Comparison of ENCODE assay signal across 19 cellular contexts in the genomic region with DNA sequence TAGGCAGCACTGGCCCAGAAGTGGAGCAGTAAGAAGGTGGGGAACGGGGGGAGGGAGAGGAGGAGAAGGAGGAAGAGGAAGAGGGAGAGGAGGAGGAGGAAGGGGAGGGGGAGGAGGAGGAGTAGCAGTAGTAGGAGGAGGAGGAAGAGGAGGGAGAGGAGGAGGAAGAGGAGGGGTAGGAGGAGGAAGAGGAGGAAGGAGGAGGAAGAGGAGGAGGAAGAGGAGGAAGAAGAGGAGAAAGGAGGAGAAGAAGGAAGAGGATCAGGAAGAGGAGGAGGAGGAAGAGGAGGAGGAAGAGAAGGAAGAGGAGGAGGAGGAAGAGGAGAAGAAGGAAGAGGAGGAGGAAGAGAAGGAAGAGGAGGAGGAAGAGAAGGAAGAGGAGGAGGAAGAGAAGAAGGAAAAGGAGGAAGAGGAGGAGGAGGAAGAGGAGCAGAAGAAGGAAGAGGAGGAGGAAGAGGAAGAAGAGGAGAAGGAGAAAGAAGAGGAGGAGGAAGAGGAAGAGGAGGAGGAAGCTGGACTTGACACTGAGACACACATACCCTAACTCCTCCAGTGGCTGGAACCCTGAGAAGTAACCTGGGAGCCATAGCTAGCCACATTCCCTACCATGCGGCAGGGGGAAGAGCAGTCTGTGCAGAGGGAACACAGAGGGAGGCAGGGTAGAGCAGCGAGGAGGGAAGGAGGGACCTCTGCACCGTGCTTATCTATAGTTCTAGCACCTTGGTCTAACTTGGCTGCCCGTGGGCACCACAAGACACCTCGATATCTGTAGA. TPM values are rescaled to one million over a fixed set of nuclear protein-coding genes. Genes with fewer than 3 reads are reported as not detected.
DNase-seq lines count a peak whose midpoint lies in the region; ATAC-seq, FAIRE-seq and TF ChIP-seq lines count a peak whose summit lies in the region.
"Had no signal": no experiment of that assay in that cellular context is flagged by ENCODE, and none has a peak within 500 bp of the region (broad histone marks: within the 10 kb centered on the region; RNA-seq: fewer than 3 reads in every experiment).

No MANE protein-coding gene starts in this region.

- no peak for TF ChIP-seq POLR2A in adrenal gland (IDR thresholded peaks at IDR 0.05)

- ATAC-seq in right cardiac atrium (no peak), T-helper 17 cell (no peak)
- ATAC-seq in stimulated activated memory B cell treated with anti-CD40 and anti-IgM and Interleukin-4, amounts not matched to agents 10 μg/mL and 1 μg/mL and 100 μg/mL, for 72 hours = no peak

- no peaks in the 10 kb centered on the region for H3K36me3 Mint-ChIP-seq in T-helper 17 cell (ENCODE audit: low read depth)
- peaks cover 7% of the 10 kb centered on the region for H3K36me3 Mint-ChIP-seq in stimulated activated memory B cell treated with anti-CD40 and anti-IgM and Interleukin-4, amounts not matched to agents 10 μg/mL and 1 μg/mL and 100 μg/mL, for 72 hours

- DNase-seq in cardiac muscle cell (ENCODE audit: low read depth in 1 of 2, low spot score in 1 of 2) = no peak
- DNase-seq in right cardiac atrium = no peak
- DNase-seq in T-helper 17 cell = no peak
- DNase-seq in bronchial epithelial cell (ENCODE audit: low read depth) = no peak
- DNase-seq in NCI-H2081 treated with DMSO at 0.1 percent for 48 hours (lab: John Stamatoyannopoulos, UW) = no peak
- no peak for DNase-seq in adrenal gland
- DNase-seq in UCSD-AML1 (lab: John Stamatoyannopoulos, UW; ENCODE audit: unreplicated experiment) = no peak
- DNase-seq: C1 segment of cervical spinal cord, HFFc6, Karpas-422, NCI-H1436, NCI-H2029, NCI-H2171, NCI-H526 treated with DMSO at 0.1 percent for 48 hours, SHP77 had no signal

- H3K4me3 ChIP-seq in cardiac muscle cell (no peak overlapping the region), right cardiac atrium (ENCODE audit: low read length) (no peak overlapping the region), bronchial epithelial cell (ENCODE audit: low read depth, low read length) (no peak overlapping the region), adrenal gland (no peak overlapping the region)
- H3K4me3 ChIP-seq: SK-N-MC had no signal

- TF ChIP-seq CTCF in cardiac muscle cell (IDR thresholded peaks at IDR 0.05; ENCODE audit: low read depth, low read length) = no peak
- TF ChIP-seq CTCF in bronchial epithelial cell (IDR thresholded peaks at IDR 0.05; ENCODE audit: insufficient read depth, low read length, severe bottlenecking) = no peak
- no peak for TF ChIP-seq CTCF in adrenal gland (IDR thresholded peaks at IDR 0.05)

- H3K9me3 Mint-ChIP-seq in stimulated activated memory B cell treated with anti-CD40 and anti-IgM and Interleukin-4, amounts not matched to agents 10 μg/mL and 1 μg/mL and 100 μg/mL, for 72 hours = no peaks in the 10 kb centered on the region
- H3K9me3 Mint-ChIP-seq: HFFc6 had no signal

- H3K27ac Mint-ChIP-seq in T-helper 17 cell = peak overlapping the region; percentile 27
- no peak overlapping the region for H3K27ac Mint-ChIP-seq in stimulated activated memory B cell treated with anti-CD40 and anti-IgM and Interleukin-4, amounts not matched to agents 10 μg/mL and 1 μg/mL and 100 μg/mL, for 72 hours
- H3K27ac Mint-ChIP-seq: HFFc6 had no signal

- H3K4me1 ChIP-seq in cardiac muscle cell (ENCODE audit: low read depth) = peaks cover 20% of the 10 kb centered on the region
- H3K4me1 ChIP-seq in right cardiac atrium (ENCODE audit: control insufficient read depth, insufficient read depth, low read length) = peaks cover 2% of the 10 kb centered on the region
- H3K4me1 ChIP-seq in adrenal gland (replicated peaks in 1 of 2) = no peaks in the 10 kb centered on the region

- H3K9me3 ChIP-seq in cardiac muscle cell (ENCODE audit: low read depth) (no peaks in the 10 kb centered on the region), right cardiac atrium (ENCODE audit: control insufficient read depth, low read length) (no peaks in the 10 kb centered on the region), T-helper 17 cell (ENCODE audit: control insufficient read depth, low read length, poor library complexity, severe bottlenecking) (no peaks in the 10 kb centered on the region), adrenal gland (replicated peaks in 1 of 3) (no peaks in the 10 kb centered on the region)

- H3K27ac ChIP-seq in cardiac muscle cell = peak overlapping the region; percentile 34
- H3K27ac ChIP-seq in right cardiac atrium (ENCODE audit: low read length) = no peak overlapping the region
- H3K27ac ChIP-seq in adrenal gland = no peak overlapping the region
- H3K27ac ChIP-seq: SK-N-MC had no signal

- H3K36me3 ChIP-seq in cardiac muscle cell = no peaks in the 10 kb centered on the region
- peaks cover 4% of the 10 kb centered on the region for H3K36me3 ChIP-seq in bronchial epithelial cell (ENCODE audit: control insufficient read depth, insufficient read depth, low read length)
- H3K36me3 ChIP-seq in adrenal gland (replicated peaks in 1 of 2) = peaks cover 0 to 3% of the 10 kb centered on the region in 2 donors

- intact Hi-C loops in right cardiac atrium (cut with DNase I) = loop anchor here in 2 of 4 donors (2.0 to 5.0 kb wide), 2 partner anchors 56 to 59 kb away; no protein-coding TSS in a partner anchor
- intact Hi-C loops in adrenal gland (cut with DNase I) = no loop called here

- FAIRE-seq in bronchial epithelial cell (lab: Jason Lieb, UNC) = peak; percentile 92
- FAIRE-seq: D721Med had no signal

- no peak overlapping the region for H3K4me3 Mint-ChIP-seq in T-helper 17 cell
- no peak overlapping the region for H3K4me3 Mint-ChIP-seq in stimulated activated memory B cell treated with anti-CD40 and anti-IgM and Interleukin-4, amounts not matched to agents 10 μg/mL and 1 μg/mL and 100 μg/mL, for 72 hours
- H3K4me3 Mint-ChIP-seq: HFFc6 had no signal

- H3K4me1 Mint-ChIP-seq in T-helper 17 cell = peaks cover 7% of the 10 kb centered on the region
- H3K4me1 Mint-ChIP-seq in stimulated activated memory B cell treated with anti-CD40 and anti-IgM and Interleukin-4, amounts not matched to agents 10 μg/mL and 1 μg/mL and 100 μg/mL, for 72 hours = no peaks in the 10 kb centered on the region

- no peaks in the 10 kb centered on the region for H3K27me3 Mint-ChIP-seq in T-helper 17 cell
- no peaks in the 10 kb centered on the region for H3K27me3 Mint-ChIP-seq in stimulated activated memory B cell treated with anti-CD40 and anti-IgM and Interleukin-4, amounts not matched to agents 10 μg/mL and 1 μg/mL and 100 μg/mL, for 72 hours

- 68% methylated on average over 6 of the region's 6 CpGs for WGBS in right cardiac atrium
- WGBS in adrenal gland, 4 donors = 67 to 91% (median 84%) methylated on average over 6 of the region's 6 CpGs

- H3K27me3 ChIP-seq in cardiac muscle cell (no peaks in the 10 kb centered on the region), right cardiac atrium (ENCODE audit: control insufficient read depth, insufficient read depth) (no peaks in the 10 kb centered on the region), bronchial epithelial cell (ENCODE audit: control insufficient read depth, insufficient read depth, low read length) (no peaks in the 10 kb centered on the region), adrenal gland (no peaks in the 10 kb centered on the region)

RNA-seq across cellular contexts. Expression of gene LRRC75A, which starts 35.8 kb away (rescaled TPM):
- 23.1 and 31.3 TPM in 2 replicates for total RNA-seq in cardiac muscle cell
- 9.0 and 9.1 TPM in 2 replicates for polyA plus RNA-seq in cardiac muscle cell
- 1 to 10 TPM in 3 of 4 donors, under 1 TPM in 1; 0.97 to 1.3 (median 1.2) TPM for total RNA-seq in right cardiac atrium
- polyA plus RNA-seq in right cardiac atrium = 0.63 TPM
- total RNA-seq in T-helper 17 cell = 1 to 10 TPM; 3.1 to 5.0 TPM
- 0.13 TPM in 1 of 2 replicates, not detected in the other for total RNA-seq in bronchial epithelial cell
- total RNA-seq in adrenal gland = 10 to 100 TPM in 7 of 8 donors, 1 to 10 TPM in 1; 7.4 to 49.2 (median 25.5) TPM
- 10 to 100 TPM in 1 of 3 donors, 1 to 10 TPM in 2; 8.6 to 40.1 (median 9.7) TPM for polyA plus RNA-seq in adrenal gland

RNA-seq across cellular contexts. Expression of gene TRPV2, which starts 40.8 kb away (rescaled TPM):
- total RNA-seq in cardiac muscle cell (0.09 and 0.28 TPM in 2 replicates), right cardiac atrium (10 to 100 TPM in 3 of 4 donors, 1 to 10 TPM in 1; 7.1 to 19.6 (median 10.7) TPM), T-helper 17 cell (10 to 100 TPM; 87.1 to 91.1 TPM), bronchial epithelial cell (under 0.01 and 0.26 TPM in 2 replicates), adrenal gland (100 to 1,000 TPM in 1 of 8 donors, 10 to 100 TPM in 7; 34.1 to 110 (median 47.3) TPM)
- polyA plus RNA-seq in cardiac muscle cell (0.72 and 0.93 TPM in 2 replicates), right cardiac atrium (5.2 TPM), adrenal gland (10 to 100 TPM; 23.3 to 67.3 (median 61.7) TPM)
- total RNA-seq: MCF 10A had no signal
